13 cellular contexts compared by ENCODE assay signal in genomic region chr2:101803128-101803527, GRCh38.
A peak's percentile ranks its signal among the peaks of the same experiment; 100 is the strongest.
DNase-seq lines count a peak whose midpoint lies in the region; ATAC-seq and TF ChIP-seq lines count a peak whose summit lies in the region.
"Had no signal": no experiment of that assay in that cellular context is flagged by ENCODE, and none has a peak within 500 bp of the region (broad histone marks: within the 10 kb centered on the region; RNA-seq: fewer than 3 reads in every experiment).

No MANE protein-coding gene starts in this region.

- H3K4me3 Mint-ChIP-seq in neural crest cell = no peak overlapping the region

- peak overlapping the region; percentile 31 for H3K27ac Mint-ChIP-seq in neural crest cell (ENCODE audit: unreplicated experiment)

- H3K36me3 Mint-ChIP-seq in neural crest cell (ENCODE audit: low read depth) = no peaks in the 10 kb centered on the region

- H3K9me3 Mint-ChIP-seq in neural crest cell = no peaks in the 10 kb centered on the region
- H3K9me3 Mint-ChIP-seq: CD4-positive, alpha-beta memory T cell had no signal

- ATAC-seq in HG02763 (IDR thresholded peaks at IDR 0.05; ENCODE audit: unreplicated experiment) = no peak

- peaks cover 65% of the 10 kb centered on the region for H3K4me1 Mint-ChIP-seq in neural crest cell

- peak; percentile 70 for DNase-seq in ELR (ENCODE audit: low read depth)
- peak; percentile 36 for DNase-seq in SW480 (ENCODE audit: low spot score)
- DNase-seq in fibroblast of peridontal ligament (ENCODE audit: extremely low read depth) = peak; percentile 50
- DNase-seq in neural crest cell (ENCODE audit: low read depth, low spot score) = no peak
- DNase-seq in iPS-NIHi7 (ENCODE audit: extremely low spot score) = no peak
- no peak for DNase-seq in anterior cingulate cortex (lab: John Stamatoyannopoulos, UW)
- DNase-seq in AML-193 (lab: John Stamatoyannopoulos, UW) = no peak
- DNase-seq: activated CD4-positive, alpha-beta T cell treated with anti-CD3 and anti-CD28 coated beads for 48 hours; activated effector memory CD4-positive, alpha-beta T cell treated with anti-CD3 and anti-CD28 coated beads, Interleukin-2, amount 50 U/mL, for 16 hours; CD4-positive, alpha-beta memory T cell; dermis blood vessel endothelial cell; NCI-H526 treated with DMSO at 0.1 percent for 48 hours had no signal

- H3K27me3 Mint-ChIP-seq in neural crest cell (ENCODE audit: low read depth) = no peaks in the 10 kb centered on the region
- H3K27me3 Mint-ChIP-seq: CD4-positive, alpha-beta memory T cell had no signal

- no peak for TF ChIP-seq CTCF in neural crest cell (conservative IDR thresholded peaks at IDR 0.05)

Comparison
In these comparisons a context has a peak if more than half of its experiments do, and no peak if none do; other contexts are left out.
1. DNase-seq: peak in ELR (single experiment), SW480 (single experiment) and fibroblast of peridontal ligament (single experiment); none in neural crest cell (single experiment), iPS-NIHi7 (single experiment), anterior cingulate cortex (0 of 58) and AML-193 (0 of 2).